In genomic region chr2:239845968-239846367, GRCh38 we compare ENCODE assay signal across 20 cellular contexts.
A peak's percentile ranks its signal among the peaks of the same experiment; 100 is the strongest.
DNase-seq lines count a peak whose midpoint lies in the region; ATAC-seq and TF ChIP-seq lines count a peak whose summit lies in the region.
"Had no signal": no experiment of that assay in that cellular context is flagged by ENCODE, and none has a peak within 500 bp of the region (broad histone marks: within the 10 kb centered on the region; RNA-seq: fewer than 3 reads in every experiment).

No MANE protein-coding gene starts in this region.

- peaks cover 20% of the 10 kb centered on the region for H3K9me3 Mint-ChIP-seq in activated CD4-positive, alpha-beta T cell treated with anti-CD3 and anti-CD28 coated beads, Interleukin-2, amount 10 ng/mL, durations not matched to agents 7 days and 5 days
- peaks cover 3% of the 10 kb centered on the region for H3K9me3 Mint-ChIP-seq in activated CD4-positive, alpha-beta T cell treated with anti-CD3 and anti-CD28 coated beads, Interleukin-2, amount 10 ng/mL, durations not matched to agents 24 days and 14 days
- H3K9me3 Mint-ChIP-seq in activated T-helper 1 cell treated with anti-CD3 and anti-CD28 coated beads, Interleukin-12 subunit alpha, Interleukin-12 subunit beta, Interleukin-2, Interleukin-4 antibody, amounts not matched to agents 30 ng/mL and 10 ng/mL and 1 ng/mL, durations not matched to agents 14 hours and 24 hours and 36 hours = peaks cover 10% of the 10 kb centered on the region
- H3K9me3 Mint-ChIP-seq in stimulated activated effector memory CD8-positive, alpha-beta T cell treated with anti-CD3 and anti-CD28 coated beads, Interleukin-12 subunit alpha, Interleukin-12 subunit beta, amount 100 ng/mL, for 72 hours = peaks cover 14% of the 10 kb centered on the region
- peaks cover 19% of the 10 kb centered on the region for H3K9me3 Mint-ChIP-seq in CD4-positive, alpha-beta T cell
- H3K9me3 Mint-ChIP-seq in activated T-helper 17 cell treated with anti-CD3 and anti-CD28 coated beads, Interleukin-2, amount 50 U/mL, for 72 hours = peaks cover 12% of the 10 kb centered on the region

- no peaks in the 10 kb centered on the region for H3K27me3 ChIP-seq in CD4-positive, alpha-beta T cell (ENCODE audit: control insufficient read depth, insufficient read depth, low read length)
- H3K27me3 ChIP-seq: BE2C, BLaER1 had no signal

- POLR2A ChIA-PET in activated CD4-positive, alpha-beta T cell treated with anti-CD3 and anti-CD28 coated beads, Interleukin-2, amount 10 ng/mL, durations not matched to agents 7 days and 5 days (lab: Charles Lee) = no interaction called here
- POLR2A ChIA-PET in CD4-positive, alpha-beta T cell (lab: Charles Lee) = interaction anchor here (0.7 kb wide), 1 partner anchor 958 kb away, joined by 3 read pairs; no protein-coding TSS in a partner anchor

- peaks cover 56% of the 10 kb centered on the region for H3K27me3 Mint-ChIP-seq in activated CD4-positive, alpha-beta T cell treated with anti-CD3 and anti-CD28 coated beads, Interleukin-2, amount 10 ng/mL, durations not matched to agents 7 days and 5 days
- H3K27me3 Mint-ChIP-seq in activated CD4-positive, alpha-beta T cell treated with anti-CD3 and anti-CD28 coated beads, Interleukin-2, amount 10 ng/mL, durations not matched to agents 24 days and 14 days = peaks cover 33% of the 10 kb centered on the region
- H3K27me3 Mint-ChIP-seq in activated T-helper 1 cell treated with anti-CD3 and anti-CD28 coated beads, Interleukin-12 subunit alpha, Interleukin-12 subunit beta, Interleukin-2, Interleukin-4 antibody, amounts not matched to agents 30 ng/mL and 10 ng/mL and 1 ng/mL, durations not matched to agents 14 hours and 24 hours and 36 hours (ENCODE audit: insufficient read depth) = peaks cover 41% of the 10 kb centered on the region
- peaks cover 26% of the 10 kb centered on the region for H3K27me3 Mint-ChIP-seq in CD4-positive, alpha-beta T cell
- H3K27me3 Mint-ChIP-seq in activated T-helper 17 cell treated with anti-CD3 and anti-CD28 coated beads, Interleukin-2, amount 50 U/mL, for 72 hours = peaks cover 12% of the 10 kb centered on the region

- intact Hi-C loops in activated CD4-positive, alpha-beta T cell treated with anti-CD3 and anti-CD28 coated beads, Interleukin-2, amount 10 ng/mL, durations not matched to agents 24 days and 14 days (cut with micrococcal nuclease) = no loop called here
- intact Hi-C loops in activated T-helper 1 cell treated with anti-CD3 and anti-CD28 coated beads, Interleukin-12 subunit alpha, Interleukin-12 subunit beta, Interleukin-2, Interleukin-4 antibody, amounts not matched to agents 30 ng/mL and 10 ng/mL and 1 ng/mL, durations not matched to agents 14 hours and 24 hours and 36 hours (cut with micrococcal nuclease) = no loop called here
- intact Hi-C loops in CD4-positive, alpha-beta T cell (cut with DNase I, micrococcal nuclease) = no loop called here

- CTCF ChIA-PET in activated CD4-positive, alpha-beta T cell treated with anti-CD3 and anti-CD28 coated beads, Interleukin-2, amount 10 ng/mL, durations not matched to agents 7 days and 5 days (lab: Charles Lee) = interaction anchor here (1.6 kb wide), 1 partner anchor 10 kb away, joined by 5 read pairs; no protein-coding TSS in a partner anchor
- CTCF ChIA-PET in CD4-positive, alpha-beta T cell (lab: Charles Lee) = no interaction called here

- DNase-seq in activated CD4-positive, alpha-beta T cell treated with anti-CD3 and anti-CD28 coated beads, Interleukin-2, amount 10 ng/mL, durations not matched to agents 7 days and 5 days = no peak
- DNase-seq in activated CD4-positive, alpha-beta T cell treated with anti-CD3 and anti-CD28 coated beads, Interleukin-2, amount 10 ng/mL, durations not matched to agents 24 days and 14 days = no peak
- DNase-seq in Jurkat, Clone E6-1 (ENCODE audit: low read depth, low spot score) = peak; percentile 44
- no peak for DNase-seq in activated T-helper 1 cell treated with anti-CD3 and anti-CD28 coated beads, Interleukin-12 subunit alpha, Interleukin-12 subunit beta, Interleukin-2, Interleukin-4 antibody, amounts not matched to agents 30 ng/mL and 10 ng/mL and 1 ng/mL, durations not matched to agents 14 hours and 24 hours and 36 hours (ENCODE audit: low spot score)
- DNase-seq in stimulated activated effector memory CD8-positive, alpha-beta T cell treated with anti-CD3 and anti-CD28 coated beads, Interleukin-12 subunit alpha, Interleukin-12 subunit beta, amount 100 ng/mL, for 72 hours (ENCODE audit: low spot score in 2 of 2) = no peak
- DNase-seq in CD4-positive, alpha-beta T cell = no peak
- DNase-seq in KG1 (lab: John Stamatoyannopoulos, UW) = no peak
- DNase-seq: BE2C; C1 segment of cervical spinal cord; CD4-positive, CD25-positive, alpha-beta regulatory T cell; DMS 273 treated with DMSO at 0.1 percent for 48 hours; DMS153; DMS53; DMS79; GF-D8 had no signal

- peaks cover 12% of the 10 kb centered on the region for H3K4me1 Mint-ChIP-seq in activated CD4-positive, alpha-beta T cell treated with anti-CD3 and anti-CD28 coated beads, Interleukin-2, amount 10 ng/mL, durations not matched to agents 7 days and 5 days
- peaks cover 3% of the 10 kb centered on the region for H3K4me1 Mint-ChIP-seq in activated CD4-positive, alpha-beta T cell treated with anti-CD3 and anti-CD28 coated beads, Interleukin-2, amount 10 ng/mL, durations not matched to agents 24 days and 14 days
- H3K4me1 Mint-ChIP-seq in activated T-helper 1 cell treated with anti-CD3 and anti-CD28 coated beads, Interleukin-12 subunit alpha, Interleukin-12 subunit beta, Interleukin-2, Interleukin-4 antibody, amounts not matched to agents 30 ng/mL and 10 ng/mL and 1 ng/mL, durations not matched to agents 14 hours and 24 hours and 36 hours (ENCODE audit: low read depth) = peaks cover 15% of the 10 kb centered on the region
- H3K4me1 Mint-ChIP-seq in stimulated activated effector memory CD8-positive, alpha-beta T cell treated with anti-CD3 and anti-CD28 coated beads, Interleukin-12 subunit alpha, Interleukin-12 subunit beta, amount 100 ng/mL, for 72 hours = peaks cover 18% of the 10 kb centered on the region
- no peaks in the 10 kb centered on the region for H3K4me1 Mint-ChIP-seq in CD4-positive, alpha-beta T cell (ENCODE audit: low read depth)
- H3K4me1 Mint-ChIP-seq in activated T-helper 17 cell treated with anti-CD3 and anti-CD28 coated beads, Interleukin-2, amount 50 U/mL, for 72 hours = peaks cover 5% of the 10 kb centered on the region
- H3K4me1 Mint-ChIP-seq: CD14-positive monocyte had no signal

- peak overlapping the region; percentile 0 for H3K4me3 Mint-ChIP-seq in activated CD4-positive, alpha-beta T cell treated with anti-CD3 and anti-CD28 coated beads, Interleukin-2, amount 10 ng/mL, durations not matched to agents 7 days and 5 days
- H3K4me3 Mint-ChIP-seq in activated CD4-positive, alpha-beta T cell treated with anti-CD3 and anti-CD28 coated beads, Interleukin-2, amount 10 ng/mL, durations not matched to agents 24 days and 14 days = no peak overlapping the region
- no peak overlapping the region for H3K4me3 Mint-ChIP-seq in activated T-helper 1 cell treated with anti-CD3 and anti-CD28 coated beads, Interleukin-12 subunit alpha, Interleukin-12 subunit beta, Interleukin-2, Interleukin-4 antibody, amounts not matched to agents 30 ng/mL and 10 ng/mL and 1 ng/mL, durations not matched to agents 14 hours and 24 hours and 36 hours
- H3K4me3 Mint-ChIP-seq in stimulated activated effector memory CD8-positive, alpha-beta T cell treated with anti-CD3 and anti-CD28 coated beads, Interleukin-12 subunit alpha, Interleukin-12 subunit beta, amount 100 ng/mL, for 72 hours = no peak overlapping the region
- no peak overlapping the region for H3K4me3 Mint-ChIP-seq in CD4-positive, alpha-beta T cell
- no peak overlapping the region for H3K4me3 Mint-ChIP-seq in activated T-helper 17 cell treated with anti-CD3 and anti-CD28 coated beads, Interleukin-2, amount 50 U/mL, for 72 hours
- H3K4me3 Mint-ChIP-seq: CD4-positive, CD25-positive, alpha-beta regulatory T cell had no signal

- no peak overlapping the region for H3K27ac ChIP-seq in CD4-positive, alpha-beta T cell (ENCODE audit: low read depth, low read length)
- H3K27ac ChIP-seq: 22Rv1, A549, BLaER1 had no signal

- H3K4me3 ChIP-seq in Jurkat, Clone E6-1 (ENCODE audit: low read length) = no peak overlapping the region
- H3K4me3 ChIP-seq: A549, BLaER1 had no signal

- no peak for ATAC-seq in stimulated activated effector memory CD8-positive, alpha-beta T cell treated with anti-CD3 and anti-CD28 coated beads, Interleukin-12 subunit alpha, Interleukin-12 subunit beta, amount 100 ng/mL, for 72 hours
- ATAC-seq in CD4-positive, alpha-beta T cell (ENCODE audit: poor library complexity) = no peak
- ATAC-seq in activated T-helper 17 cell treated with anti-CD3 and anti-CD28 coated beads, Interleukin-2, amount 50 U/mL, for 72 hours (replicated peaks) = no peak
- ATAC-seq: A549 had no signal

- H3K9me3 ChIP-seq in CD4-positive, alpha-beta T cell (ENCODE audit: control insufficient read depth, low read length) = peaks cover 10% of the 10 kb centered on the region
- H3K9me3 ChIP-seq: BE2C had no signal

- peak overlapping the region; percentile 5 for H3K27ac Mint-ChIP-seq in activated CD4-positive, alpha-beta T cell treated with anti-CD3 and anti-CD28 coated beads, Interleukin-2, amount 10 ng/mL, durations not matched to agents 7 days and 5 days
- no peak overlapping the region for H3K27ac Mint-ChIP-seq in activated CD4-positive, alpha-beta T cell treated with anti-CD3 and anti-CD28 coated beads, Interleukin-2, amount 10 ng/mL, durations not matched to agents 24 days and 14 days
- H3K27ac Mint-ChIP-seq in activated T-helper 1 cell treated with anti-CD3 and anti-CD28 coated beads, Interleukin-12 subunit alpha, Interleukin-12 subunit beta, Interleukin-2, Interleukin-4 antibody, amounts not matched to agents 30 ng/mL and 10 ng/mL and 1 ng/mL, durations not matched to agents 14 hours and 24 hours and 36 hours = peak overlapping the region; percentile 23
- peak overlapping the region; percentile 32 for H3K27ac Mint-ChIP-seq in stimulated activated effector memory CD8-positive, alpha-beta T cell treated with anti-CD3 and anti-CD28 coated beads, Interleukin-12 subunit alpha, Interleukin-12 subunit beta, amount 100 ng/mL, for 72 hours
- no peak overlapping the region for H3K27ac Mint-ChIP-seq in CD4-positive, alpha-beta T cell
- no peak overlapping the region for H3K27ac Mint-ChIP-seq in activated T-helper 17 cell treated with anti-CD3 and anti-CD28 coated beads, Interleukin-2, amount 50 U/mL, for 72 hours
- H3K27ac Mint-ChIP-seq: CD4-positive, CD25-positive, alpha-beta regulatory T cell had no signal

- H3K36me3 Mint-ChIP-seq in activated CD4-positive, alpha-beta T cell treated with anti-CD3 and anti-CD28 coated beads, Interleukin-2, amount 10 ng/mL, durations not matched to agents 7 days and 5 days (ENCODE audit: low read depth) = peaks cover 5% of the 10 kb centered on the region
- no peaks in the 10 kb centered on the region for H3K36me3 Mint-ChIP-seq in activated CD4-positive, alpha-beta T cell treated with anti-CD3 and anti-CD28 coated beads, Interleukin-2, amount 10 ng/mL, durations not matched to agents 24 days and 14 days (ENCODE audit: low read depth)
- no peaks in the 10 kb centered on the region for H3K36me3 Mint-ChIP-seq in activated T-helper 1 cell treated with anti-CD3 and anti-CD28 coated beads, Interleukin-12 subunit alpha, Interleukin-12 subunit beta, Interleukin-2, Interleukin-4 antibody, amounts not matched to agents 30 ng/mL and 10 ng/mL and 1 ng/mL, durations not matched to agents 14 hours and 24 hours and 36 hours (ENCODE audit: low read depth)
- H3K36me3 Mint-ChIP-seq in stimulated activated effector memory CD8-positive, alpha-beta T cell treated with anti-CD3 and anti-CD28 coated beads, Interleukin-12 subunit alpha, Interleukin-12 subunit beta, amount 100 ng/mL, for 72 hours = no peaks in the 10 kb centered on the region
- H3K36me3 Mint-ChIP-seq in CD4-positive, alpha-beta T cell (ENCODE audit: low read depth) = no peaks in the 10 kb centered on the region
- H3K36me3 Mint-ChIP-seq in activated T-helper 17 cell treated with anti-CD3 and anti-CD28 coated beads, Interleukin-2, amount 50 U/mL, for 72 hours (ENCODE audit: low read depth) = no peaks in the 10 kb centered on the region
- H3K36me3 Mint-ChIP-seq: CD14-positive monocyte; CD4-positive, CD25-positive, alpha-beta regulatory T cell had no signal

- TF ChIP-seq CTCF in CD4-positive, alpha-beta T cell (IDR thresholded peaks at IDR 0.05) = no peak

Comparison
In these comparisons a context has a peak if more than half of its experiments do, and no peak if none do; other contexts are left out.
1. H3K27ac Mint-ChIP-seq: peak in activated CD4-positive, alpha-beta T cell treated with anti-CD3 and anti-CD28 coated beads, Interleukin-2, amount 10 ng/mL, durations not matched to agents 7 days and 5 days (single experiment), activated T-helper 1 cell treated with anti-CD3 and anti-CD28 coated beads, Interleukin-12 subunit alpha, Interleukin-12 subunit beta, Interleukin-2, Interleukin-4 antibody, amounts not matched to agents 30 ng/mL and 10 ng/mL and 1 ng/mL, durations not matched to agents 14 hours and 24 hours and 36 hours (single experiment) and stimulated activated effector memory CD8-positive, alpha-beta T cell treated with anti-CD3 and anti-CD28 coated beads, Interleukin-12 subunit alpha, Interleukin-12 subunit beta, amount 100 ng/mL, for 72 hours (single experiment); none in activated CD4-positive, alpha-beta T cell treated with anti-CD3 and anti-CD28 coated beads, Interleukin-2, amount 10 ng/mL, durations not matched to agents 24 days and 14 days (single experiment), CD4-positive, alpha-beta T cell (single experiment) and activated T-helper 17 cell treated with anti-CD3 and anti-CD28 coated beads, Interleukin-2, amount 50 U/mL, for 72 hours (single experiment).